ENCODE assay signal across 33 cellular contexts in genomic region chr21:32581732-32582131, GRCh38.
"Had no signal": no experiment of that assay in that cellular context is flagged by ENCODE, and none has a peak within 500 bp of the region (broad histone marks: within the 10 kb centered on the region; RNA-seq: fewer than 3 reads in every experiment).

No MANE protein-coding gene starts in this region.

- H3K4me3 Mint-ChIP-seq: activated B cell treated with CpG ODN at 0.5 μM for 24 hours; activated CD4-positive, alpha-beta memory T cell treated with anti-CD3 and anti-CD28 coated beads for 36 hours; activated CD4-positive, alpha-beta T cell treated with anti-CD3 and anti-CD28 coated beads, Interleukin-2, amount 10 ng/mL, durations not matched to agents 24 days and 14 days; activated CD8-positive, alpha-beta T cell treated with anti-CD3 and anti-CD28 coated beads, Interleukin-2, amount 10 ng/mL, durations not matched to agents 7 days and 5 days; activated naive CD4-positive, alpha-beta T cell treated with anti-CD3 and anti-CD28 coated beads for 36 hours; activated naive CD8-positive, alpha-beta T cell treated with anti-CD3 and anti-CD28 coated beads for 36 hours; activated T-cell treated with anti-CD3 and anti-CD28 coated beads, Interleukin-2, amount 50 U/mL, for 24 hours; activated T-cell treated with anti-CD3 and anti-CD28 coated beads, Interleukin-2, amount 50 U/mL, for 72 hours; activated T-helper 1 cell treated with anti-CD3 and anti-CD28 coated beads, Interleukin-12 subunit alpha, Interleukin-12 subunit beta, Interleukin-2, Interleukin-4 antibody, amounts not matched to agents 30 ng/mL and 10 ng/mL and 1 ng/mL, durations not matched to agents 14 hours and 24 hours and 36 hours; activated T-helper 17 cell treated with anti-CD3 and anti-CD28 coated beads, Interleukin-2, amount 50 U/mL, for 72 hours; T-helper 1 cell treated with Interleukin-12 subunit alpha and Interleukin-12 subunit beta and Interleukin-4 antibody, amounts not matched to agents 30 μg/mL and 1 μg/mL, for 36 hours; T-helper 2 cell treated with Interferon-gamma antibody and Interleukin-4, amounts not matched to agents 5 μg/mL and 100 μg/mL, for 36 hours had no signal

- H3K9me3 Mint-ChIP-seq: activated B cell treated with CpG ODN at 0.5 μM for 24 hours; activated CD4-positive, alpha-beta memory T cell treated with anti-CD3 and anti-CD28 coated beads for 36 hours; activated CD4-positive, alpha-beta T cell treated with anti-CD3 and anti-CD28 coated beads, Interleukin-2, amount 10 ng/mL, durations not matched to agents 24 days and 14 days; activated naive CD4-positive, alpha-beta T cell treated with anti-CD3 and anti-CD28 coated beads for 36 hours; activated naive CD4-positive, alpha-beta T cell treated with anti-CD3 and anti-CD28 coated beads, Interleukin-2, amount 50 U/mL, for 72 hours; activated naive CD8-positive, alpha-beta T cell treated with anti-CD3 and anti-CD28 coated beads for 36 hours; activated T-cell treated with anti-CD3 and anti-CD28 coated beads, Interleukin-2, amount 50 U/mL, for 24 hours; activated T-cell treated with anti-CD3 and anti-CD28 coated beads, Interleukin-2, amount 50 U/mL, for 72 hours; activated T-helper 1 cell treated with anti-CD3 and anti-CD28 coated beads, Interleukin-12 subunit alpha, Interleukin-12 subunit beta, Interleukin-2, Interleukin-4 antibody, amounts not matched to agents 30 ng/mL and 10 ng/mL and 1 ng/mL, durations not matched to agents 14 hours and 24 hours and 36 hours; activated T-helper 17 cell treated with anti-CD3 and anti-CD28 coated beads, Interleukin-2, amount 50 U/mL, for 72 hours; T-helper 1 cell treated with Interleukin-12 subunit alpha and Interleukin-12 subunit beta and Interleukin-4 antibody, amounts not matched to agents 30 μg/mL and 1 μg/mL, for 36 hours; T-helper 2 cell treated with Interferon-gamma antibody and Interleukin-4, amounts not matched to agents 5 μg/mL and 100 μg/mL, for 36 hours had no signal

- H3K36me3 Mint-ChIP-seq: activated CD4-positive, alpha-beta memory T cell treated with anti-CD3 and anti-CD28 coated beads for 36 hours; activated naive CD4-positive, alpha-beta T cell treated with anti-CD3 and anti-CD28 coated beads, Interleukin-2, amount 50 U/mL, for 72 hours; activated naive CD8-positive, alpha-beta T cell treated with anti-CD3 and anti-CD28 coated beads for 36 hours had no signal

- H3K27me3 Mint-ChIP-seq: activated B cell treated with CpG ODN at 0.5 μM for 24 hours; activated CD4-positive, alpha-beta memory T cell treated with anti-CD3 and anti-CD28 coated beads for 36 hours; activated CD4-positive, alpha-beta T cell treated with anti-CD3 and anti-CD28 coated beads, Interleukin-2, amount 10 ng/mL, durations not matched to agents 24 days and 14 days; activated naive CD8-positive, alpha-beta T cell treated with anti-CD3 and anti-CD28 coated beads for 36 hours; activated T-cell treated with anti-CD3 and anti-CD28 coated beads, Interleukin-2, amount 50 U/mL, for 24 hours; activated T-helper 17 cell treated with anti-CD3 and anti-CD28 coated beads, Interleukin-2, amount 50 U/mL, for 72 hours had no signal

- H3K4me1 Mint-ChIP-seq: activated B cell treated with CpG ODN at 0.5 μM for 24 hours; activated CD4-positive, alpha-beta T cell treated with anti-CD3 and anti-CD28 coated beads, Interleukin-2, amount 10 ng/mL, durations not matched to agents 24 days and 14 days; activated naive CD8-positive, alpha-beta T cell treated with anti-CD3 and anti-CD28 coated beads for 36 hours had no signal

- DNase-seq: activated B cell treated with CpG ODN at 0.5 μM for 24 hours; activated CD4-positive, alpha-beta memory T cell treated with anti-CD3 and anti-CD28 coated beads for 36 hours; activated CD4-positive, alpha-beta T cell treated with anti-CD3 and anti-CD28 coated beads for 4 hours; activated CD4-positive, alpha-beta T cell treated with anti-CD3 and anti-CD28 coated beads, Interleukin-2, amount 10 ng/mL, durations not matched to agents 24 days and 14 days; activated CD4-positive, alpha-beta T cell treated with anti-CD3 and anti-CD28 coated beads, Interleukin-2, amount 50 U/mL, for 1 hour; activated CD4-positive, alpha-beta T cell treated with anti-CD3 and anti-CD28 coated beads, Interleukin-2, amount 50 U/mL, for 4 hours; activated CD4-positive, CD25-positive, alpha-beta regulatory T cell treated with anti-CD3 and anti-CD28 coated beads, Interleukin-2, amount 50 U/mL, for 72 hours; activated CD8-positive, alpha-beta T cell treated with anti-CD3 and anti-CD28 coated beads, Interleukin-2, amount 10 ng/mL, durations not matched to agents 7 days and 5 days; activated effector memory CD4-positive, alpha-beta T cell treated with anti-CD3 and anti-CD28 coated beads, Interleukin-2, amount 50 U/mL, for 16 hours; activated gamma-delta T cell treated with Interleukin-2 at 50 U/mL for 16 hours; activated naive CD4-positive, alpha-beta T cell; activated naive CD4-positive, alpha-beta T cell treated with anti-CD3 and anti-CD28 coated beads for 36 hours; activated naive CD4-positive, alpha-beta T cell treated with anti-CD3 and anti-CD28 coated beads, Interleukin-2, amount 50 U/mL, for 16 hours; activated naive CD8-positive, alpha-beta T cell treated with anti-CD3 and anti-CD28 coated beads for 36 hours; activated T-cell treated with anti-CD3 and anti-CD28 coated beads, Interleukin-2, amount 50 U/mL, for 24 hours; activated T-cell treated with anti-CD3 and anti-CD28 coated beads, Interleukin-2, amount 50 U/mL, for 72 hours; adrenal gland; amniotic stem cell; aorta; body of pancreas; brain microvascular endothelial cell; central memory CD4-positive, alpha-beta T cell; SW 1271; T-helper 1 cell; T-helper 2 cell; T-helper 9 cell had no signal

- H3K4me3 ChIP-seq: adrenal gland, body of pancreas, breast epithelium had no signal

- H3K27ac ChIP-seq: adrenal gland, body of pancreas, brain microvascular endothelial cell, breast epithelium, VCaP had no signal

- H3K27ac Mint-ChIP-seq: activated B cell treated with CpG ODN at 0.5 μM for 24 hours; activated CD4-positive, alpha-beta memory T cell treated with anti-CD3 and anti-CD28 coated beads for 36 hours; activated CD4-positive, alpha-beta T cell treated with anti-CD3 and anti-CD28 coated beads, Interleukin-2, amount 10 ng/mL, durations not matched to agents 24 days and 14 days; activated CD8-positive, alpha-beta T cell treated with anti-CD3 and anti-CD28 coated beads, Interleukin-2, amount 10 ng/mL, durations not matched to agents 7 days and 5 days; activated naive CD4-positive, alpha-beta T cell treated with anti-CD3 and anti-CD28 coated beads for 36 hours; activated naive CD4-positive, alpha-beta T cell treated with anti-CD3 and anti-CD28 coated beads, Interleukin-2, amount 50 U/mL, for 72 hours; activated naive CD8-positive, alpha-beta T cell treated with anti-CD3 and anti-CD28 coated beads for 36 hours; activated T-cell treated with anti-CD3 and anti-CD28 coated beads, Interleukin-2, amount 50 U/mL, for 24 hours; activated T-cell treated with anti-CD3 and anti-CD28 coated beads, Interleukin-2, amount 50 U/mL, for 72 hours; activated T-helper 1 cell treated with anti-CD3 and anti-CD28 coated beads, Interleukin-12 subunit alpha, Interleukin-12 subunit beta, Interleukin-2, Interleukin-4 antibody, amounts not matched to agents 30 ng/mL and 10 ng/mL and 1 ng/mL, durations not matched to agents 14 hours and 24 hours and 36 hours; activated T-helper 17 cell treated with anti-CD3 and anti-CD28 coated beads, Interleukin-2, amount 50 U/mL, for 72 hours; T-helper 1 cell treated with Interleukin-12 subunit alpha and Interleukin-12 subunit beta and Interleukin-4 antibody, amounts not matched to agents 30 μg/mL and 1 μg/mL, for 36 hours; T-helper 2 cell treated with Interferon-gamma antibody and Interleukin-4, amounts not matched to agents 5 μg/mL and 100 μg/mL, for 36 hours had no signal

- ATAC-seq: activated CD8-positive, alpha-beta T cell treated with anti-CD3 and anti-CD28 coated beads, Interleukin-2, amount 10 ng/mL, durations not matched to agents 7 days and 5 days; activated naive CD4-positive, alpha-beta T cell treated with anti-CD3 and anti-CD28 coated beads, Interleukin-2, amount 50 U/mL, for 72 hours; activated T-cell treated with anti-CD3 and anti-CD28 coated beads, Interleukin-2, amount 50 U/mL, for 72 hours; activated T-helper 17 cell treated with anti-CD3 and anti-CD28 coated beads, Interleukin-2, amount 50 U/mL, for 72 hours; body of pancreas had no signal
